In genomic region chr2:238065447-238065846, GRCh38 we compare ENCODE assay signal across 27 cellular contexts. TPM values are rescaled to one million over a fixed set of nuclear protein-coding genes. Genes with fewer than 3 reads are reported as not detected.
"Had no signal": no experiment of that assay in that cellular context is flagged by ENCODE, and none has a peak within 500 bp of the region (broad histone marks: within the 10 kb centered on the region; RNA-seq: fewer than 3 reads in every experiment).

No MANE protein-coding gene starts in this region.

- H3K27ac ChIP-seq: heart right ventricle, ovary, prostate gland, sigmoid colon, spleen, testis, thyroid gland, upper lobe of right lung had no signal

- DNase-seq: heart right ventricle; islet precursor cell; kidney glomerular epithelial cell; left cardiac atrium; left ventricle myocardium superior; mesendoderm; naive B cell; natural killer cell; ovary; retina; right cardiac atrium; sigmoid colon; spleen; stimulated activated CD4-positive, alpha-beta T cell treated with anti-CD3 and anti-CD28 coated beads, Interleukin-4, amount 100 ng/mL, for 24 hours; stimulated activated CD8-positive, alpha-beta memory T cell treated with anti-CD3 and anti-CD28 coated beads, Interleukin-4, amount 100 ng/mL, for 48 hours; stimulated activated naive CD4-positive, alpha-beta T cell treated with Interleukin-2 at 50 U/mL for 16 hours; stimulated activated naive CD8-positive, alpha-beta T cell treated with anti-CD3 and anti-CD28 coated beads, Interleukin-15, amount 100 ng/mL, for 72 hours; testis; thyroid gland; trophoblast cell; upper lobe of right lung had no signal

- H3K27me3 Mint-ChIP-seq: naive B cell; stimulated activated memory B cell treated with anti-CD40 and anti-IgM and Interleukin-4, amounts not matched to agents 10 μg/mL and 1 μg/mL and 100 μg/mL, for 72 hours; stimulated activated naive CD8-positive, alpha-beta T cell treated with anti-CD3 and anti-CD28 coated beads, Interleukin-15, amount 100 ng/mL, for 72 hours had no signal

- H3K9me3 Mint-ChIP-seq: mesothelial cell of epicardium, naive B cell, natural killer cell had no signal

- H3K36me3 ChIP-seq: ovary had no signal

- H3K4me3 ChIP-seq: heart right ventricle, hepatocyte, lung, ovary, prostate gland, sigmoid colon, spleen, testis, thyroid gland, upper lobe of right lung had no signal

- H3K9me3 ChIP-seq: heart right ventricle, ovary, prostate gland, sigmoid colon, spleen, testis, thyroid gland, upper lobe of right lung had no signal

- H3K27me3 ChIP-seq: heart right ventricle, hepatocyte, ovary, sigmoid colon, spleen, testis, thyroid gland, upper lobe of right lung had no signal

- ATAC-seq: heart right ventricle; left cardiac atrium; left lobe of liver; left ventricle myocardium superior; natural killer cell; right cardiac atrium; stimulated activated memory B cell treated with anti-CD40 and anti-IgM and Interleukin-4, amounts not matched to agents 10 μg/mL and 1 μg/mL and 100 μg/mL, for 72 hours; stimulated activated naive CD8-positive, alpha-beta T cell treated with anti-CD3 and anti-CD28 coated beads, Interleukin-15, amount 100 ng/mL, for 72 hours; upper lobe of right lung had no signal

- H3K27ac Mint-ChIP-seq: mesothelial cell of epicardium; naive B cell; natural killer cell; stimulated activated memory B cell treated with anti-CD40 and anti-IgM and Interleukin-4, amounts not matched to agents 10 μg/mL and 1 μg/mL and 100 μg/mL, for 72 hours had no signal

- H3K4me3 Mint-ChIP-seq: mesothelial cell of epicardium; naive B cell; natural killer cell; stimulated activated memory B cell treated with anti-CD40 and anti-IgM and Interleukin-4, amounts not matched to agents 10 μg/mL and 1 μg/mL and 100 μg/mL, for 72 hours; stimulated activated naive CD8-positive, alpha-beta T cell treated with anti-CD3 and anti-CD28 coated beads, Interleukin-15, amount 100 ng/mL, for 72 hours had no signal

RNA-seq across cellular contexts. Expression of gene ESPNL, which starts 34.7 kb away (rescaled TPM):
- total RNA-seq: left ventricle myocardium superior, natural killer cell had no signal
